In the genomic region with DNA sequence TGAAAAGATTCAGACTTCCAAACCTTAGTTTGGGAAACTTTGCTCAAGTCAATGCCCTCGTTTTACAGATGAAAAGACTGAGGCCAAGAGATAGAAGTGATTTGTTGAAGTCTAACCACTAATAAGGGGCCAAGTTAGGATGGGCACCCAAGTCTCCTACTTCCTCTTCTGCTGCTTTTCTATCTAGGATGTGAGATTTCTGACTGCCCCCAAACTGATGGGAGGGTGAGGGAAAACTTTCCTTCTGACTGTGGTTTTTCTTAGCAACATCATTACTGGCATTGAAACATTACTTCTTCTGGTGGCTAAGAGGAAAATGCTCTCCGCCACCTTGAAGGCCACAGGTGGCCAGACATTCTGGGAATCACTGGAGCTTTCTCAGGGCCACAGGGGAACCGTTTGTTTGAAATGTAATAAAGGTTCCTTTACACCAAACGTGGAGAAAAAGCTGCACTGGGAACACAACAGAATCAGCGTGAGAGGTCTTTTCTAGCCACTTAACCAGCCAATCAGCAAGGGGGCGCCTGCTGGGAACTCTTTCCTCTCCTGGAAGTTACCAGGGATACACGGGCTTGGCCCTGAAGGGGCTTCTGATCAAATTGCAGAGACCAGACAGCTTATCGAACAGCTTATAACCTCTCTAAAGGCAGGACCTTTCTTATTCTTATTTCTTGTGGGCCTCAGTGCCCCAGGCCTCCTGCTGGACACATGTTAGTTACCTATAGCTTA, we compare ENCODE assay signal across 11 cellular contexts.
DNase-seq lines count a peak whose midpoint lies in the region; ATAC-seq and TF ChIP-seq lines count a peak whose summit lies in the region.
"Had no signal": no experiment of that assay in that cellular context is flagged by ENCODE, and none has a peak within 500 bp of the region (broad histone marks: within the 10 kb centered on the region; RNA-seq: fewer than 3 reads in every experiment).

No MANE protein-coding gene starts in this region.

- peak overlapping the region; percentile 49 for H3K4me3 Mint-ChIP-seq in activated CD8-positive, alpha-beta memory T cell treated with anti-CD3 and anti-CD28 coated beads, Interleukin-2, amount 10 ng/mL, durations not matched to agents 7 days and 5 days
- no peak overlapping the region for H3K4me3 Mint-ChIP-seq in Calu3 (ENCODE audit: low read depth, unreplicated experiment)

- H3K36me3 ChIP-seq in spleen, result no peaks in the 10 kb centered on the region
- H3K36me3 ChIP-seq: tibial artery had no signal

- H3K9me3 Mint-ChIP-seq in activated CD8-positive, alpha-beta memory T cell treated with anti-CD3 and anti-CD28 coated beads, Interleukin-2, amount 10 ng/mL, durations not matched to agents 7 days and 5 days (ENCODE audit: low read depth), result no peaks in the 10 kb centered on the region
- no peaks in the 10 kb centered on the region for H3K9me3 Mint-ChIP-seq in Calu3 (ENCODE audit: low read depth, unreplicated experiment)

- intact Hi-C loops in dorsolateral prefrontal cortex (cut with DNase I), result loop anchor here in 1 of 2 donors (10.0 kb wide), 1 partner anchor 168 kb away; no protein-coding TSS in a partner anchor
- intact Hi-C loops in spleen (cut with DNase I; ENCODE audit: low total_unique reads), result no loop called here
- intact Hi-C loops in posterior vena cava (cut with DNase I), result no loop called here
- intact Hi-C loops in Calu3 (cut with micrococcal nuclease; ENCODE audit: unreplicated experiment), result loop anchor here (10.0 kb wide), 1 partner anchor 158 kb away; no protein-coding TSS in a partner anchor

- H3K27ac ChIP-seq in dorsolateral prefrontal cortex (peak overlapping the region in 32 of 59 donors; percentile 5 to 85 (median 72)), spleen (peak overlapping the region in 6 of 8 donors; percentile 22 to 77 (median 68))
- H3K27ac ChIP-seq: tibial artery had no signal

- no peak for ATAC-seq in activated CD8-positive, alpha-beta memory T cell treated with anti-CD3 and anti-CD28 coated beads, Interleukin-2, amount 10 ng/mL, durations not matched to agents 7 days and 5 days

- CTCF ChIA-PET in activated CD8-positive, alpha-beta memory T cell treated with anti-CD3 and anti-CD28 coated beads, Interleukin-2, amount 10 ng/mL, durations not matched to agents 7 days and 5 days (lab: Charles Lee), result interaction anchor here (0.7 to 2.1 kb wide), 5 partner anchors 11 to 130 kb away, joined by 3 to 7 read pairs (median 3); a partner anchor contains a TSS
- CTCF ChIA-PET in Calu3 (lab: Charles Lee), result interaction anchor here (0.6 kb wide), 1 partner anchor 721 kb away, joined by 3 read pairs; no protein-coding TSS in a partner anchor

- no peak for TF ChIP-seq POLR2A in NB4 (IDR thresholded peaks at IDR 0.05; ENCODE audit: extremely low read depth, insufficient read length)
- TF ChIP-seq POLR2A in spleen (IDR thresholded peaks at IDR 0.05), result no peak

- no peak for TF ChIP-seq CTCF in NB4 (IDR thresholded peaks at IDR 0.05; ENCODE audit: low read depth, low read length)
- TF ChIP-seq CTCF in dorsolateral prefrontal cortex (IDR thresholded peaks at IDR 0.05 in 54 of 56, conservative IDR thresholded peaks at IDR 0.05 in 2 of 56; ENCODE audit: low read depth in 1 of 56, partially characterized antibody in 56 of 56), result no peak
- no peak for TF ChIP-seq CTCF in spleen (IDR thresholded peaks at IDR 0.05 in 8 of 11, conservative IDR thresholded peaks at IDR 0.05 in 3 of 11)
- TF ChIP-seq CTCF in Calu3 (IDR thresholded peaks at IDR 0.05; ENCODE audit: unreplicated experiment), result no peak

- H3K4me1 ChIP-seq in spleen, result peaks cover 5 to 45% (median 17%) of the 10 kb centered on the region in 6 donors
- H3K4me1 ChIP-seq: tibial artery had no signal

- WGBS in spleen, 5 donors, result 48 to 63% (median 50%) methylated on average over 7 to 8 of the region's 8 CpGs

- no peaks in the 10 kb centered on the region for H3K9me3 ChIP-seq in spleen
- H3K9me3 ChIP-seq: tibial artery had no signal

- BruUV-seq in Calu3 (replicated peaks; lab: Mats Ljungman, UMichigan), result no TSS peak

- peaks cover 69% of the 10 kb centered on the region for H3K4me1 Mint-ChIP-seq in activated CD8-positive, alpha-beta memory T cell treated with anti-CD3 and anti-CD28 coated beads, Interleukin-2, amount 10 ng/mL, durations not matched to agents 7 days and 5 days
- no peaks in the 10 kb centered on the region for H3K4me1 Mint-ChIP-seq in Calu3 (ENCODE audit: low read depth, unreplicated experiment)

- H3K27me3 ChIP-seq in dorsolateral prefrontal cortex (peaks cover 0 to 19% (median 0%) of the 10 kb centered on the region in 45 donors), spleen (replicated peaks in 1 of 7) (no peaks in the 10 kb centered on the region)
- H3K27me3 ChIP-seq: tibial artery had no signal

- no peaks in the 10 kb centered on the region for H3K36me3 Mint-ChIP-seq in activated CD8-positive, alpha-beta memory T cell treated with anti-CD3 and anti-CD28 coated beads, Interleukin-2, amount 10 ng/mL, durations not matched to agents 7 days and 5 days
- no peaks in the 10 kb centered on the region for H3K36me3 Mint-ChIP-seq in Calu3 (ENCODE audit: insufficient read depth, unreplicated experiment)

- H3K27ac Mint-ChIP-seq in activated CD8-positive, alpha-beta memory T cell treated with anti-CD3 and anti-CD28 coated beads, Interleukin-2, amount 10 ng/mL, durations not matched to agents 7 days and 5 days, result peak overlapping the region; percentile 96
- no peak overlapping the region for H3K27ac Mint-ChIP-seq in Calu3 (ENCODE audit: unreplicated experiment)

- DNase-seq in activated CD8-positive, alpha-beta memory T cell treated with anti-CD3 and anti-CD28 coated beads, Interleukin-2, amount 10 ng/mL, durations not matched to agents 7 days and 5 days, result no peak
- DNase-seq in activated CD8-positive, alpha-beta memory T cell treated with anti-CD3 and anti-CD28 coated beads for 24 hours, result no peak
- DNase-seq in NB4 (ENCODE audit: low read depth), result peak; percentile 56
- no peak for DNase-seq in dorsolateral prefrontal cortex
- no peak for DNase-seq in spleen
- DNase-seq in stimulated activated CD4-positive, alpha-beta T cell treated with anti-CD3 and anti-CD28 coated beads, Interleukin-2, amount 100 ng/mL, for 24 hours, result no peak
- no peak for DNase-seq in posterior vena cava (ENCODE audit: low spot score)
- DNase-seq in Calu3, result no peak
- DNase-seq: activated CD8-positive, alpha-beta memory T cell treated with anti-CD3 and anti-CD28 coated beads, Interleukin-2, amount 50 U/mL, for 48 hours; NCI-H1436; tibial artery had no signal

- no peaks in the 10 kb centered on the region for H3K27me3 Mint-ChIP-seq in activated CD8-positive, alpha-beta memory T cell treated with anti-CD3 and anti-CD28 coated beads, Interleukin-2, amount 10 ng/mL, durations not matched to agents 7 days and 5 days
- H3K27me3 Mint-ChIP-seq in Calu3 (ENCODE audit: unreplicated experiment), result peaks cover 44% of the 10 kb centered on the region

- H3K4me3 ChIP-seq in NB4 (ENCODE audit: low read depth, low read length) (peak overlapping the region; percentile 28), dorsolateral prefrontal cortex (no peak overlapping the region), spleen (no peak overlapping the region)
- H3K4me3 ChIP-seq: tibial artery had no signal
